In genomic region chr17:64217249-64217652, GRCh38 we compare ENCODE assay signal across 11 cellular contexts. TPM values are rescaled to one million over a fixed set of nuclear protein-coding genes. Genes with fewer than 3 reads are reported as not detected.
A peak's percentile ranks its signal among the peaks of the same experiment; 100 is the strongest.
DNase-seq lines count a peak whose midpoint lies in the region; ATAC-seq and TF ChIP-seq lines count a peak whose summit lies in the region.
"Had no signal": no experiment of that assay in that cellular context is flagged by ENCODE, and none has a peak within 500 bp of the region (broad histone marks: within the 10 kb centered on the region; RNA-seq: fewer than 3 reads in every experiment).

No MANE protein-coding gene starts in this region.

- no peak overlapping the region for H3K4me2 ChIP-seq in PC-9

- H3K27ac ChIP-seq in brain microvascular endothelial cell, result peak overlapping the region; percentile 75
- H3K27ac ChIP-seq in thoracic aorta, result peak overlapping the region; percentile 75 to 83
- no peak overlapping the region for H3K27ac ChIP-seq in PC-9
- H3K27ac ChIP-seq: 22Rv1, SJSA1 had no signal

- H3K27me3 ChIP-seq in brain microvascular endothelial cell (replicated peaks) (no peaks in the 10 kb centered on the region), thoracic aorta (replicated peaks; ENCODE audit: insufficient read depth) (no peaks in the 10 kb centered on the region), PC-9 (ENCODE audit: insufficient read depth, low read depth) (no peaks in the 10 kb centered on the region)
- H3K27me3 ChIP-seq: SJSA1 had no signal

- H2AFZ ChIP-seq in PC-9, result no peak overlapping the region

- no peaks in the 10 kb centered on the region for H3K9me2 ChIP-seq in PC-9 (ENCODE audit: insufficient read depth)

- ATAC-seq in thoracic aorta (ENCODE audit: insufficient number of reproducible peaks, low FRiP score, low read depth) (no peak), GM19452 (IDR thresholded peaks at IDR 0.05; ENCODE audit: unreplicated experiment) (no peak), HG03108 (IDR thresholded peaks at IDR 0.05; ENCODE audit: unreplicated experiment) (no peak)

- H3K36me3 ChIP-seq in brain microvascular endothelial cell (replicated peaks) (no peaks in the 10 kb centered on the region), thoracic aorta (peaks cover 6% of the 10 kb centered on the region), PC-9 (ENCODE audit: low read depth) (peaks cover 8% of the 10 kb centered on the region; the same call in 1 of the 2 replicates)
- H3K36me3 ChIP-seq: SJSA1 had no signal

- H3K9me3 ChIP-seq in thoracic aorta (no peaks in the 10 kb centered on the region), PC-9 (ENCODE audit: insufficient read depth, low read depth) (no peaks in the 10 kb centered on the region)
- H3K9me3 ChIP-seq: SJSA1 had no signal

- H3K79me2 ChIP-seq in PC-9 (ENCODE audit: low read depth), result peaks cover 9% of the 10 kb centered on the region; the same call in 1 of the 2 replicates

- POLR2A ChIA-PET in PC-9 (lab: Charles Lee; ENCODE audit: unreplicated experiment), result interaction anchor here (0.6 kb wide), 1 partner anchor 443 kb away, joined by 3 read pairs; no protein-coding TSS in a partner anchor

- H3K4me3 ChIP-seq in brain microvascular endothelial cell (ENCODE audit: low read depth, low read length) (no peak overlapping the region), thoracic aorta (no peak overlapping the region), PC-9 (no peak overlapping the region)
- H3K4me3 ChIP-seq: SJSA1 had no signal

- CTCF ChIA-PET in PC-9 (lab: Charles Lee), result no interaction called here

- DNase-seq in DMS 273 (lab: John Stamatoyannopoulos, UW; ENCODE audit: unreplicated experiment), result peak; percentile 46
- DNase-seq in DMS 273 treated with DMSO at 0.1 percent for 48 hours (lab: John Stamatoyannopoulos, UW), result no peak
- DNase-seq in brain microvascular endothelial cell, result no peak
- DNase-seq in medulla oblongata (ENCODE audit: extremely low spot score), result peak; percentile 53
- DNase-seq in thoracic aorta (ENCODE audit: low spot score), result no peak
- no peak for DNase-seq in PC-9
- DNase-seq: NCI-H226 had no signal

- in situ Hi-C loops in brain microvascular endothelial cell (cut with HindIII; ENCODE audit: low pct_ligation_motif_present, low sequenced_read_pairs), result no loop called here

- peaks cover 33 to 56% of the 10 kb centered on the region in 2 donors for H3K4me1 ChIP-seq in thoracic aorta (ENCODE audit: control insufficient read depth in 1 of 2, low read depth in 2 of 2)
- H3K4me1 ChIP-seq in PC-9 (replicated peaks; ENCODE audit: insufficient read depth), result peaks cover 15% of the 10 kb centered on the region
- H3K4me1 ChIP-seq: SJSA1 had no signal

- H3F3A ChIP-seq in PC-9 (ENCODE audit: insufficient read depth, low read depth), result peaks cover 8% of the 10 kb centered on the region; the same call in 1 of the 2 replicates

- no peaks in the 10 kb centered on the region for H4K20me1 ChIP-seq in PC-9 (ENCODE audit: insufficient read depth)

- BruUV-seq in PC-9 (replicated peaks; lab: Mats Ljungman, UMichigan), result no TSS peak

- intact Hi-C loops in PC-9 (cut with micrococcal nuclease; ENCODE audit: unreplicated experiment), result no loop called here

- TF ChIP-seq CTCF in brain microvascular endothelial cell (IDR thresholded peaks at IDR 0.05; ENCODE audit: low read depth, low read length, missing control alignments), result no peak
- TF ChIP-seq CTCF in thoracic aorta (IDR thresholded peaks at IDR 0.05), result no peak
- TF ChIP-seq CTCF in PC-9 (conservative IDR thresholded peaks at IDR 0.05), result no peak

RNA-seq across cellular contexts. Expression of gene TEX2, which starts 45.8 kb away (rescaled TPM):
- total RNA-seq in thoracic aorta, result 10 to 100 TPM; 27.5 to 70.7 TPM
- total RNA-seq in PC-9 (2021), result 24.0 and 27.9 TPM in 2 replicates

Comparison
In these comparisons a context has a peak if more than half of its experiments do, and no peak if none do; other contexts are left out.
1. DNase-seq: peak in DMS 273 (single experiment) and medulla oblongata (single experiment); none in DMS 273 treated with DMSO at 0.1 percent for 48 hours (single experiment), brain microvascular endothelial cell (single experiment), thoracic aorta (single experiment) and PC-9 (0 of 2).